ENCODE assay signal across 17 cellular contexts in genomic region chr18:46680784-46681695, GRCh38. TPM values are rescaled to one million over a fixed set of nuclear protein-coding genes. Genes with fewer than 3 reads are reported as not detected.
"Had no signal": no experiment of that assay in that cellular context is flagged by ENCODE, and none has a peak within 500 bp of the region (broad histone marks: within the 10 kb centered on the region; RNA-seq: fewer than 3 reads in every experiment).

No MANE protein-coding gene starts in this region.

- DNase-seq: activated CD4-positive, alpha-beta T cell treated with anti-CD3 and anti-CD28 coated beads for 1 hour; activated CD4-positive, alpha-beta T cell treated with anti-CD3 and anti-CD28 coated beads, Interleukin-2, amount 50 U/mL, for 48 hours; activated CD8-positive, alpha-beta memory T cell treated with anti-CD3 and anti-CD28 coated beads, Interleukin-2, amount 10 ng/mL, durations not matched to agents 7 days and 5 days; activated effector memory CD4-positive, alpha-beta T cell treated with anti-CD3 and anti-CD28 coated beads, Interleukin-2, amount 50 U/mL, for 16 hours; activated T-cell treated with anti-CD3 and anti-CD28 coated beads, Interleukin-2, amount 50 U/mL, for 24 hours; amygdala; cerebellar nuclear complex; effector memory CD8-positive, alpha-beta T cell; natural killer cell; nucleus accumbens; sigmoid colon; stimulated activated CD4-positive, alpha-beta T cell treated with anti-CD3 and anti-CD28 coated beads, Interleukin-12 subunit alpha, Interleukin-12 subunit beta, amount 100 ng/mL, for 4 hours; stimulated activated naive CD8-positive, alpha-beta T cell treated with anti-CD3 and anti-CD28 coated beads, Interleukin-15, amount 100 ng/mL, for 72 hours; testis; upper lobe of right lung had no signal

- H3K4me1 ChIP-seq: sigmoid colon, testis, upper lobe of right lung had no signal

- H3K4me3 ChIP-seq: sigmoid colon, testis, upper lobe of right lung had no signal

- H3K27ac ChIP-seq: sigmoid colon, testis, upper lobe of right lung had no signal

- H3K36me3 ChIP-seq: sigmoid colon, upper lobe of right lung had no signal

- H3K9me3 ChIP-seq: sigmoid colon, testis, upper lobe of right lung had no signal

- H3K27me3 ChIP-seq: sigmoid colon, testis, upper lobe of right lung had no signal

- ATAC-seq: activated CD8-positive, alpha-beta memory T cell treated with anti-CD3 and anti-CD28 coated beads, Interleukin-2, amount 10 ng/mL, durations not matched to agents 7 days and 5 days; effector memory CD8-positive, alpha-beta T cell; left lobe of liver; natural killer cell; stimulated activated naive CD8-positive, alpha-beta T cell treated with anti-CD3 and anti-CD28 coated beads, Interleukin-15, amount 100 ng/mL, for 72 hours had no signal

RNA-seq across cellular contexts. Expression of gene LOXHD1, which starts 24.0 kb away (rescaled TPM):
- total RNA-seq: epithelial cell of proximal tubule, left lobe of liver had no signal
